Comparison of ENCODE assay signal across 1 cellular context in genomic region chr11:128208329-128209220, GRCh38.
TF ChIP-seq lines count a peak whose summit lies in the region.

No MANE protein-coding gene starts in this region.

TF ChIP-seq in SK-N-SH, 30 proteins besides CTCF, POLR2A, EP300 and RAD21 (continued from another document):
- TF ChIP-seq ZBTB33 (IDR thresholded peaks at IDR 0.05; ENCODE audit: borderline replicate concordance, low read depth), result 0 out of 2 replicates have a peak, but pooled peaks have one; percentile 64
